Comparison of ENCODE assay signal across 1 cellular context in genomic region chr5:143985832-143986485, GRCh38.
A peak's percentile ranks its signal among the peaks of the same experiment; 100 is the strongest.
TF ChIP-seq lines count a peak whose summit lies in the region.

No MANE protein-coding gene starts in this region.

TF ChIP-seq in SK-N-SH, 30 proteins besides CTCF, POLR2A, EP300 and RAD21 (continued from another document):
- TF ChIP-seq, protein P1, sequence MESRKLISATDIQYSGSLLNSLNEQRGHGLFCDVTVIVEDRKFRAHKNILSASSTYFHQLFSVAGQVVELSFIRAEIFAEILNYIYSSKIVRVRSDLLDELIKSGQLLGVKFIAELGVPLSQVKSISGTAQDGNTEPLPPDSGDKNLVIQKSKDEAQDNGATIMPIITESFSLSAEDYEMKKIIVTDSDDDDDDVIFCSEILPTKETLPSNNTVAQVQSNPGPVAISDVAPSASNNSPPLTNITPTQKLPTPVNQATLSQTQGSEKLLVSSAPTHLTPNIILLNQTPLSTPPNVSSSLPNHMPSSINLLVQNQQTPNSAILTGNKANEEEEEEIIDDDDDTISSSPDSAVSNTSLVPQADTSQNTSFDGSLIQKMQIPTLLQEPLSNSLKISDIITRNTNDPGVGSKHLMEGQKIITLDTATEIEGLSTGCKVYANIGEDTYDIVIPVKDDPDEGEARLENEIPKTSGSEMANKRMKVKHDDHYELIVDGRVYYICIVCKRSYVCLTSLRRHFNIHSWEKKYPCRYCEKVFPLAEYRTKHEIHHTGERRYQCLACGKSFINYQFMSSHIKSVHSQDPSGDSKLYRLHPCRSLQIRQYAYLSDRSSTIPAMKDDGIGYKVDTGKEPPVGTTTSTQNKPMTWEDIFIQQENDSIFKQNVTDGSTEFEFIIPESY (IDR thresholded peaks at IDR 0.05; ENCODE audit: borderline replicate concordance, low read depth) = no peak
- 0 out of 2 replicates have a peak, but pooled peaks have one; percentile 40 for TF ChIP-seq TEAD4 (IDR thresholded peaks at IDR 0.05; ENCODE audit: borderline replicate concordance, insufficient read depth)
- TF ChIP-seq GABPA (IDR thresholded peaks at IDR 0.05; ENCODE audit: low read depth) = no peak
- TF ChIP-seq JUND (IDR thresholded peaks at IDR 0.05) = peak; percentile 54; the same call in 1 of the 2 replicates
- TF ChIP-seq FOSL2 (IDR thresholded peaks at IDR 0.05; ENCODE audit: borderline replicate concordance, low read depth) = peak; percentile 75
- peak; percentile 72 for TF ChIP-seq PBX3 (IDR thresholded peaks at IDR 0.05)
- TF ChIP-seq EZH2phosphoT487 (IDR thresholded peaks at IDR 0.05; ENCODE audit: borderline replicate concordance, low read depth) = no peak
- TF ChIP-seq NFIC (IDR thresholded peaks at IDR 0.05; ENCODE audit: borderline replicate concordance) = peak; percentile 50; the same call in 1 of the 2 replicates
- TF ChIP-seq, protein P2, sequence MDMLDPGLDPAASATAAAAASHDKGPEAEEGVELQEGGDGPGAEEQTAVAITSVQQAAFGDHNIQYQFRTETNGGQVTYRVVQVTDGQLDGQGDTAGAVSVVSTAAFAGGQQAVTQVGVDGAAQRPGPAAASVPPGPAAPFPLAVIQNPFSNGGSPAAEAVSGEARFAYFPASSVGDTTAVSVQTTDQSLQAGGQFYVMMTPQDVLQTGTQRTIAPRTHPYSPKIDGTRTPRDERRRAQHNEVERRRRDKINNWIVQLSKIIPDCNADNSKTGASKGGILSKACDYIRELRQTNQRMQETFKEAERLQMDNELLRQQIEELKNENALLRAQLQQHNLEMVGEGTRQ (IDR thresholded peaks at IDR 0.05; ENCODE audit: borderline replicate concordance, low read depth, low read length) = no peak
- TF ChIP-seq RFX5 (IDR thresholded peaks at IDR 0.05; ENCODE audit: low read length) = no peak
- 0 out of 2 replicates have a peak, but pooled peaks have one; percentile 8 for TF ChIP-seq MAX (IDR thresholded peaks at IDR 0.05; ENCODE audit: low read depth)
- no peak for TF ChIP-seq REST (IDR thresholded peaks at IDR 0.05; ENCODE audit: low read depth, low read length)
- 0 out of 2 replicates have a peak, but pooled peaks have one; percentile 26 for TF ChIP-seq YY1 (IDR thresholded peaks at IDR 0.05; ENCODE audit: low read depth)
- no peak for TF ChIP-seq FOXM1 (IDR thresholded peaks at IDR 0.05; ENCODE audit: low read depth)
- no peak for TF ChIP-seq RCOR1 (IDR thresholded peaks at IDR 0.05; ENCODE audit: low read length)
- peak; percentile 66 for TF ChIP-seq TCF12 (IDR thresholded peaks at IDR 0.05)
